Comparison of ENCODE assay signal across 8 cellular contexts in genomic region chr15:99734040-99734291, GRCh38. TPM values are rescaled to one million over a fixed set of nuclear protein-coding genes. Genes with fewer than 3 reads are reported as not detected.
A peak's percentile ranks its signal among the peaks of the same experiment; 100 is the strongest.
DNase-seq lines count a peak whose midpoint lies in the region; ATAC-seq and TF ChIP-seq lines count a peak whose summit lies in the region.
"Not testable (repeated sequence)": the region's sequence is repeated elsewhere in the genome, so short reads cannot be mapped to it uniquely, and the experiment has no call there.

No MANE protein-coding gene starts in this region.

- peaks cover 29% of the 10 kb centered on the region for H4K20me1 ChIP-seq in BLaER1

- H3K27ac Mint-ChIP-seq in T-helper 17 cell (peak overlapping the region; percentile 97), osteocyte (ENCODE audit: unreplicated experiment) (peak overlapping the region; percentile 64)
- peak overlapping the region; percentile 81 for H3K27ac Mint-ChIP-seq in activated naive CD8-positive, alpha-beta T cell treated with anti-CD3 and anti-CD28 coated beads, Interleukin-2, amount 50 U/mL, for 24 hours

- H3K9ac ChIP-seq in BLaER1 = peak overlapping the region; percentile 75
- peak overlapping the region; percentile 81 to 90 for H3K9ac ChIP-seq in stomach smooth muscle (ENCODE audit: low read length in 2 of 2)

- intact Hi-C loops in right lobe of liver (cut with DNase I) = not testable (repeated sequence)

- H3K4me3 ChIP-seq in BLaER1 (peak overlapping the region; percentile 90), epithelial cell of proximal tubule (ENCODE audit: low read depth, low read length) (peak overlapping the region; percentile 58), right lobe of liver (peak overlapping the region in 1 of 3 donors; percentile 97), stomach smooth muscle (ENCODE audit: low read length in 2 of 2) (peak overlapping the region; percentile 63 to 79)
- H3K4me3 ChIP-seq in Jurkat, Clone E6-1 (ENCODE audit: low read length) = peak overlapping the region; percentile 59

- H3K4me1 ChIP-seq in BLaER1 = peaks cover 45% of the 10 kb centered on the region
- H3K4me1 ChIP-seq in right lobe of liver = peaks cover 0 to 14% (median 4%) of the 10 kb centered on the region in 4 donors
- H3K4me1 ChIP-seq in stomach smooth muscle (ENCODE audit: control insufficient read depth, insufficient read depth, low read length) = peaks cover 13% of the 10 kb centered on the region

- H3K27me3 Mint-ChIP-seq in T-helper 17 cell; activated naive CD8-positive, alpha-beta T cell treated with anti-CD3 and anti-CD28 coated beads, Interleukin-2, amount 50 U/mL, for 24 hours; osteocyte (ENCODE audit: unreplicated experiment): not testable (repeated sequence)

- not testable (repeated sequence) for H3K36me3 Mint-ChIP-seq in T-helper 17 cell (ENCODE audit: low read depth); activated naive CD8-positive, alpha-beta T cell treated with anti-CD3 and anti-CD28 coated beads, Interleukin-2, amount 50 U/mL, for 24 hours (ENCODE audit: low read depth); osteocyte (ENCODE audit: unreplicated experiment)

- not testable (repeated sequence) for TF ChIP-seq POLR2A in right lobe of liver (IDR thresholded peaks at IDR 0.05)

- H3K4me3 Mint-ChIP-seq in T-helper 17 cell (peak overlapping the region; percentile 89), osteocyte (ENCODE audit: unreplicated experiment) (peak overlapping the region; percentile 73)
- peak overlapping the region; percentile 71 for H3K4me3 Mint-ChIP-seq in activated naive CD8-positive, alpha-beta T cell treated with anti-CD3 and anti-CD28 coated beads, Interleukin-2, amount 50 U/mL, for 24 hours

- H3K36me3 ChIP-seq in BLaER1 = peaks cover 13% of the 10 kb centered on the region; the same call in 1 of the 2 replicates
- H3K36me3 ChIP-seq in right lobe of liver; stomach smooth muscle (ENCODE audit: control insufficient read depth in 2 of 2, insufficient read depth in 2 of 2, low read length in 2 of 2): not testable (repeated sequence)

- H3K27ac ChIP-seq in BLaER1 (peak overlapping the region; percentile 81), right lobe of liver (peak overlapping the region in 2 of 3 donors; percentile 72 to 77), stomach smooth muscle (ENCODE audit: low read length) (peak overlapping the region; percentile 92)

- H3K4me1 Mint-ChIP-seq in T-helper 17 cell = not testable (repeated sequence)
- H3K4me1 Mint-ChIP-seq in activated naive CD8-positive, alpha-beta T cell treated with anti-CD3 and anti-CD28 coated beads, Interleukin-2, amount 50 U/mL, for 24 hours = peaks cover 28% of the 10 kb centered on the region
- peaks cover 30% of the 10 kb centered on the region for H3K4me1 Mint-ChIP-seq in osteocyte (ENCODE audit: unreplicated experiment)

- 93% methylated on average over 5 of the region's 13 CpGs for WGBS in right lobe of liver (ENCODE audit: insufficient coverage, low coverage, low lambda C conversion rate, missing lambda C conversion rate)

- not testable (repeated sequence) for ATAC-seq in T-helper 17 cell; activated naive CD8-positive, alpha-beta T cell treated with anti-CD3 and anti-CD28 coated beads, Interleukin-2, amount 50 U/mL, for 24 hours; right lobe of liver

- not testable (repeated sequence) for TF ChIP-seq CTCF in epithelial cell of proximal tubule (conservative IDR thresholded peaks at IDR 0.05; ENCODE audit: low read depth, low read length); right lobe of liver (IDR thresholded peaks at IDR 0.05); osteocyte (IDR thresholded peaks at IDR 0.05)

- DNase-seq in Jurkat, Clone E6-1 (ENCODE audit: low read depth, low spot score); T-helper 17 cell; activated naive CD8-positive, alpha-beta T cell treated with anti-CD3 and anti-CD28 coated beads, Interleukin-2, amount 50 U/mL, for 24 hours; epithelial cell of proximal tubule (ENCODE audit: low read depth); right lobe of liver; osteocyte (ENCODE audit: extremely low spot score, unreplicated experiment): not testable (repeated sequence)

- H3K9me3 ChIP-seq in BLaER1; T-helper 17 cell (ENCODE audit: control insufficient read depth, low read length, poor library complexity, severe bottlenecking); right lobe of liver; stomach smooth muscle (ENCODE audit: control insufficient read depth in 2 of 2, low read length in 2 of 2): not testable (repeated sequence)

- H3K4me2 ChIP-seq in BLaER1 = peak overlapping the region; percentile 93

- not testable (repeated sequence) for H3K9me3 Mint-ChIP-seq in activated naive CD8-positive, alpha-beta T cell treated with anti-CD3 and anti-CD28 coated beads, Interleukin-2, amount 50 U/mL, for 24 hours; osteocyte (ENCODE audit: unreplicated experiment)

- peaks cover 25% of the 10 kb centered on the region for H3K27me3 ChIP-seq in BLaER1
- H3K27me3 ChIP-seq in right lobe of liver; stomach smooth muscle (ENCODE audit: control insufficient read depth in 1 of 2, insufficient read depth in 2 of 2, low read length in 2 of 2): not testable (repeated sequence)

RNA-seq across cellular contexts. Expression of gene LYSMD4, which starts 0.7 kb away (rescaled TPM):
- 11.7 TPM for polyA plus RNA-seq in Jurkat, Clone E6-1 (2012; ENCODE audit: insufficient read depth, insufficient read length)
- 1 to 10 TPM; 6.8 to 9.2 TPM for total RNA-seq in T-helper 17 cell
- 4.3 and 10.3 TPM in 2 replicates for total RNA-seq in epithelial cell of proximal tubule
- 1 to 10 TPM; 2.8 to 7.0 (median 5.1) TPM for total RNA-seq in right lobe of liver
- 11.3 and 14.1 TPM in 2 replicates for total RNA-seq in osteocyte
